ENCODE assay signal across 1 cellular context in genomic region chr13:50378513-50378970, GRCh38.
TF ChIP-seq lines count a peak whose summit lies in the region.

No MANE protein-coding gene starts in this region.

TF ChIP-seq in liver, 16 proteins besides CTCF, POLR2A, EP300 and RAD21 (continued from another document):
- TF ChIP-seq ATF3 (IDR thresholded peaks at IDR 0.05) (no peak), MAX (IDR thresholded peaks at IDR 0.05) (no peak), YY1 (IDR thresholded peaks at IDR 0.05) (no peak), REST (IDR thresholded peaks at IDR 0.05) (no peak)
